In genomic region chr2:19571773-19572172, GRCh38 we compare ENCODE assay signal across 3 cellular contexts.
"Had no signal": no experiment of that assay in that cellular context is flagged by ENCODE, and none has a peak within 500 bp of the region (broad histone marks: within the 10 kb centered on the region; RNA-seq: fewer than 3 reads in every experiment).

No MANE protein-coding gene starts in this region.

- H3K4me3 ChIP-seq: GM12878 had no signal

- DNase-seq: GDM1, GF-D8 had no signal

- ATAC-seq: GM12878 had no signal
